In genomic region chr18:21841570-21841969, GRCh38 we compare ENCODE assay signal across 9 cellular contexts.
"Had no signal": no experiment of that assay in that cellular context is flagged by ENCODE, and none has a peak within 500 bp of the region (broad histone marks: within the 10 kb centered on the region; RNA-seq: fewer than 3 reads in every experiment).

No MANE protein-coding gene starts in this region.

- H3K27ac Mint-ChIP-seq: GM23338 had no signal

- H3K27ac ChIP-seq: GM23248 had no signal

- H3K4me1 Mint-ChIP-seq: GM23338, H9 had no signal

- H3K9me3 ChIP-seq: HAP-1 had no signal

- H3K9me3 Mint-ChIP-seq: GM23338, H9, HFFc6 had no signal

- ATAC-seq: GM23338, HCT116 had no signal

- H3K4me3 ChIP-seq: GM23248, GM23338, HAP-1 had no signal

- DNase-seq: GM23248, GOT3, H7, H9, HCEC 1CT, HFFc6 had no signal

- H3K4me1 ChIP-seq: HAP-1 had no signal

- H3K4me3 Mint-ChIP-seq: GM23338, H9, HFFc6 had no signal
